In the genomic region with DNA sequence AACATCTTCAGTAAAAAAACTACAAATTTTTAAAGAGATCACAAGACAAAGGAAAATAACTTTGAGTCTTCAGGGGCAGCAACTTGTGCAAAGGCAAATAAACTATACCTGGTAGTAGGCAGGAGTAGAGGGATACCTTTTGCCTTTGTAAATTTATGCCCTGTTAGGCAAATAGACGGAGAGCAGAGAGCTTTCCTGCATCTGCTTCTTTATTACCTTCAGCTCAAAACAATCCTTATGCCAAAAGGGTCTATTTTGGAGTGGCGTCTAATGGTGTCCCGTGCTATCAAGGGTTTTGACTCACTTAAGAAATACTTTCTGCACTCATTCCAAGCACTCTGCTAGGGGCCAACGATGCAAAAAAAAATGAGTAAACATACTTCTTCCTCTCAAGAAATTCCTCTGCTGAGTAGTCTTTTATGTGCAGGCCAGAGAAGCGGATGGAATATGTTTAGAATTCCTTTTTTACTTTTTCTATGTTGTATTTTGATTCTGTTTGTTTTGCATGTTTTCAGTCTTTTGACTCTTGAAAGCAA, we compare ENCODE assay signal across 17 cellular contexts.
"Had no signal": no experiment of that assay in that cellular context is flagged by ENCODE, and none has a peak within 500 bp of the region (broad histone marks: within the 10 kb centered on the region; RNA-seq: fewer than 3 reads in every experiment).

No MANE protein-coding gene starts in this region.

- H3K4me3 Mint-ChIP-seq: immature natural killer cell; natural killer cell treated with Interleukin-12 subunit alpha and Interleukin-12 subunit beta and Interleukin-15 and Interleukin-18, amount 100 ng/mL, for 72 hours; stimulated activated memory B cell treated with anti-CD40 and anti-IgM and Interleukin-4, amounts not matched to agents 10 μg/mL and 1 μg/mL and 100 μg/mL, for 72 hours had no signal

- H3K4me1 ChIP-seq: gastrocnemius medialis, heart left ventricle had no signal

- H3K4me3 ChIP-seq: cardiac muscle cell, gastrocnemius medialis, heart left ventricle, tibial artery had no signal

- H3K27me3 ChIP-seq: cardiac muscle cell, gastrocnemius medialis, heart left ventricle, tibial artery had no signal

- H3K4me1 Mint-ChIP-seq: immature natural killer cell; stimulated activated memory B cell treated with anti-CD40 and anti-IgM and Interleukin-4, amounts not matched to agents 10 μg/mL and 1 μg/mL and 100 μg/mL, for 72 hours had no signal

- H3K36me3 Mint-ChIP-seq: immature natural killer cell; stimulated activated memory B cell treated with anti-CD40 and anti-IgM and Interleukin-4, amounts not matched to agents 10 μg/mL and 1 μg/mL and 100 μg/mL, for 72 hours had no signal

- H3K27ac Mint-ChIP-seq: immature natural killer cell; natural killer cell treated with Interleukin-12 subunit alpha and Interleukin-12 subunit beta and Interleukin-15 and Interleukin-18, amount 100 ng/mL, for 72 hours; stimulated activated memory B cell treated with anti-CD40 and anti-IgM and Interleukin-4, amounts not matched to agents 10 μg/mL and 1 μg/mL and 100 μg/mL, for 72 hours had no signal

- H3K36me3 ChIP-seq: cardiac muscle cell, gastrocnemius medialis, heart left ventricle, tibial artery had no signal

- ATAC-seq: esophagus mucosa; gastrocnemius medialis; heart left ventricle; left lobe of liver; natural killer cell treated with Interleukin-12 subunit alpha and Interleukin-12 subunit beta and Interleukin-15 and Interleukin-18, amount 100 ng/mL, for 72 hours; stimulated activated memory B cell treated with anti-CD40 and anti-IgM and Interleukin-4, amounts not matched to agents 10 μg/mL and 1 μg/mL and 100 μg/mL, for 72 hours had no signal

- DNase-seq: activated CD4-positive, CD25-positive, alpha-beta regulatory T cell treated with anti-CD3 and anti-CD28 coated beads, Interleukin-2, amount 50 U/mL, for 72 hours; activated naive CD4-positive, alpha-beta T cell treated with Interleukin-2 at 50 U/mL for 16 hours; activated T-cell treated with anti-CD3 and anti-CD28 coated beads for 4 hours; aorta; gastrocnemius medialis; heart left ventricle; immature natural killer cell; mesendoderm; posterior cingulate gyrus; retina; stimulated activated CD4-positive, alpha-beta T cell treated with anti-CD3 and anti-CD28 coated beads, Interleukin-2, amount 100 ng/mL, for 48 hours; tibial artery had no signal

- H3K9me3 ChIP-seq: gastrocnemius medialis, heart left ventricle, tibial artery had no signal

- H3K27ac ChIP-seq: cardiac muscle cell, gastrocnemius medialis, heart left ventricle, tibial artery had no signal
